Comparison of ENCODE assay signal across 2 cellular contexts in the genomic region with DNA sequence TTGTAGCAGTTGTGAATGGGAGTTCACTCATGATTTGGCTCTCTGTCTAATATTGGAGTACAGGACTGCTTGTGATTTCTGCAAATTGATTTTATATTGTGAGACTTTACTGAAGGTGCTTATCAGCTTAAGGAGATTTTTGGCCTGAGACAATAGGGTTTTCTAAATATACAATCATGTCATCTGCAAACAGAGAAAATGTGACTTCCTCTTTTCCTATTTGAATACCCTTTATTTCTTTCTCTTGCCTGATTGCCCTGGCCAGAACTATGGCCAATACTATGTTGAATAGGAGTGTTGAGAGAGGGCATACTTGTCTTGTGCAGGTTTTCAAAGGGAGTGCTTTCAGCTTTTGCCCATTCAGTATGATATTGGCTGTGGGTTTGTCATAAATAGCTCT. TPM values are rescaled to one million over a fixed set of nuclear protein-coding genes. Genes with fewer than 3 reads are reported as not detected.
"Had no signal": no experiment of that assay in that cellular context is flagged by ENCODE, and none has a peak within 500 bp of the region (broad histone marks: within the 10 kb centered on the region; RNA-seq: fewer than 3 reads in every experiment).

No MANE protein-coding gene starts in this region.

RNA-seq across cellular contexts. Expression of a gene that starts 28.1 kb away (rescaled TPM):
- total RNA-seq: M059J, NCI-H460 had no signal

RNA-seq across cellular contexts. Expression of a gene that starts 50.3 kb away (rescaled TPM):
- total RNA-seq: NCI-H460 had no signal
